In genomic region chr2:196367633-196368032, GRCh38 we compare ENCODE assay signal across 39 cellular contexts.
"Had no signal": no experiment of that assay in that cellular context is flagged by ENCODE, and none has a peak within 500 bp of the region (broad histone marks: within the 10 kb centered on the region; RNA-seq: fewer than 3 reads in every experiment).

No MANE protein-coding gene starts in this region.

- H3K27ac ChIP-seq: adrenal gland, ascending aorta, body of pancreas, brain microvascular endothelial cell, breast epithelium, cardiac muscle cell had no signal

- H3K27me3 Mint-ChIP-seq: activated naive CD4-positive, alpha-beta T cell treated with anti-CD3 and anti-CD28 coated beads, Interleukin-2, amount 50 U/mL, for 24 hours; activated naive CD8-positive, alpha-beta T cell; activated naive CD8-positive, alpha-beta T cell treated with anti-CD3 and anti-CD28 coated beads, Interleukin-2, amount 10 ng/mL, durations not matched to agents 7 days and 5 days; activated T-helper 17 cell treated with anti-CD3 and anti-CD28 coated beads, Interleukin-2, amount 50 U/mL, for 72 hours had no signal

- H3K36me3 Mint-ChIP-seq: activated naive CD4-positive, alpha-beta T cell treated with anti-CD3 and anti-CD28 coated beads, Interleukin-2, amount 10 ng/mL, durations not matched to agents 7 days and 5 days had no signal

- H3K27me3 ChIP-seq: adrenal gland, ascending aorta, body of pancreas, brain microvascular endothelial cell, breast epithelium, cardiac muscle cell had no signal

- H3K4me3 Mint-ChIP-seq: activated naive CD4-positive, alpha-beta T cell treated with anti-CD3 and anti-CD28 coated beads for 36 hours; activated naive CD4-positive, alpha-beta T cell treated with anti-CD3 and anti-CD28 coated beads, Interleukin-2, amount 10 ng/mL, durations not matched to agents 7 days and 5 days; activated naive CD4-positive, alpha-beta T cell treated with anti-CD3 and anti-CD28 coated beads, Interleukin-2, amount 50 U/mL, for 24 hours; activated naive CD8-positive, alpha-beta T cell; activated naive CD8-positive, alpha-beta T cell treated with anti-CD3 and anti-CD28 coated beads for 36 hours; activated naive CD8-positive, alpha-beta T cell treated with anti-CD3 and anti-CD28 coated beads, Interleukin-2, amount 10 ng/mL, durations not matched to agents 7 days and 5 days; activated naive CD8-positive, alpha-beta T cell treated with anti-CD3 and anti-CD28 coated beads, Interleukin-2, amount 50 U/mL, for 24 hours; activated T-cell treated with anti-CD3 and anti-CD28 coated beads, Interleukin-2, amount 50 U/mL, for 4 hours; activated T-cell treated with anti-CD3 and anti-CD28 coated beads, Interleukin-2, amount 50 U/mL, for 72 hours; activated T-helper 1 cell treated with anti-CD3 and anti-CD28 coated beads, Interleukin-12 subunit alpha, Interleukin-12 subunit beta, Interleukin-2, Interleukin-4 antibody, amounts not matched to agents 30 ng/mL and 10 ng/mL and 1 ng/mL, durations not matched to agents 14 hours and 24 hours and 36 hours; activated T-helper 17 cell treated with anti-CD3 and anti-CD28 coated beads, Interleukin-2, amount 50 U/mL, for 72 hours; brain; central memory CD8-positive, alpha-beta T cell had no signal

- H3K4me3 ChIP-seq: adrenal gland, ascending aorta, body of pancreas, breast epithelium, cardiac muscle cell had no signal

- FAIRE-seq: astrocyte, bronchial epithelial cell, colon had no signal

- H3K4me1 Mint-ChIP-seq: activated naive CD4-positive, alpha-beta T cell treated with anti-CD3 and anti-CD28 coated beads, Interleukin-2, amount 50 U/mL, for 24 hours; brain; central memory CD8-positive, alpha-beta T cell had no signal

- ATAC-seq: activated naive CD4-positive, alpha-beta T cell treated with anti-CD3 and anti-CD28 coated beads, Interleukin-2, amount 50 U/mL, for 72 hours; activated naive CD8-positive, alpha-beta T cell treated with anti-CD3 and anti-CD28 coated beads, Interleukin-2, amount 50 U/mL, for 24 hours; activated T-cell treated with anti-CD3 and anti-CD28 coated beads, Interleukin-2, amount 50 U/mL, for 4 hours; activated T-cell treated with anti-CD3 and anti-CD28 coated beads, Interleukin-2, amount 50 U/mL, for 72 hours; activated T-helper 17 cell treated with anti-CD3 and anti-CD28 coated beads, Interleukin-2, amount 50 U/mL, for 72 hours; body of pancreas had no signal

- H3K4me1 ChIP-seq: ascending aorta, body of pancreas, breast epithelium had no signal

- H3K36me3 ChIP-seq: adrenal gland, ascending aorta, brain microvascular endothelial cell, breast epithelium, cardiac muscle cell had no signal

- DNase-seq: activated effector memory CD4-positive, alpha-beta T cell treated with anti-CD3 and anti-CD28 coated beads, Interleukin-2, amount 50 U/mL, for 16 hours; activated effector memory CD4-positive, alpha-beta T cell treated with Interleukin-2 at 50 U/mL for 16 hours; activated gamma-delta T cell; activated gamma-delta T cell treated with Interleukin-2 at 50 U/mL for 16 hours; activated naive CD4-positive, alpha-beta T cell; activated naive CD4-positive, alpha-beta T cell treated with anti-CD3 and anti-CD28 coated beads for 36 hours; activated naive CD4-positive, alpha-beta T cell treated with anti-CD3 and anti-CD28 coated beads, Interleukin-2, amount 10 ng/mL, durations not matched to agents 7 days and 5 days; activated naive CD4-positive, alpha-beta T cell treated with anti-CD3 and anti-CD28 coated beads, Interleukin-2, amount 50 U/mL, for 16 hours; activated naive CD4-positive, alpha-beta T cell treated with Interleukin-2 at 50 U/mL for 16 hours; activated naive CD8-positive, alpha-beta T cell treated with anti-CD3 and anti-CD28 coated beads for 36 hours; activated naive CD8-positive, alpha-beta T cell treated with anti-CD3 and anti-CD28 coated beads, Interleukin-2, amount 10 ng/mL, durations not matched to agents 7 days and 5 days; activated naive CD8-positive, alpha-beta T cell treated with anti-CD3 and anti-CD28 coated beads, Interleukin-2, amount 50 U/mL, for 24 hours; activated T-cell treated with anti-CD3 and anti-CD28 coated beads, Interleukin-2, amount 50 U/mL, for 4 hours; activated T-cell treated with anti-CD3 and anti-CD28 coated beads, Interleukin-2, amount 50 U/mL, for 48 hours; activated T-cell treated with anti-CD3 and anti-CD28 coated beads, Interleukin-2, amount 50 U/mL, for 72 hours; adrenal gland; amniotic stem cell; amygdala; anterior cingulate cortex; aorta; body of pancreas; brain microvascular endothelial cell; caudate nucleus; central memory CD4-positive, alpha-beta T cell; cerebellar nuclear complex had no signal

- H3K9me3 ChIP-seq: body of pancreas, breast epithelium had no signal

- H3K27ac Mint-ChIP-seq: activated naive CD4-positive, alpha-beta T cell treated with anti-CD3 and anti-CD28 coated beads for 36 hours; activated naive CD4-positive, alpha-beta T cell treated with anti-CD3 and anti-CD28 coated beads, Interleukin-2, amount 10 ng/mL, durations not matched to agents 7 days and 5 days; activated naive CD4-positive, alpha-beta T cell treated with anti-CD3 and anti-CD28 coated beads, Interleukin-2, amount 50 U/mL, for 24 hours; activated naive CD4-positive, alpha-beta T cell treated with anti-CD3 and anti-CD28 coated beads, Interleukin-2, amount 50 U/mL, for 72 hours; activated naive CD8-positive, alpha-beta T cell; activated naive CD8-positive, alpha-beta T cell treated with anti-CD3 and anti-CD28 coated beads for 36 hours; activated naive CD8-positive, alpha-beta T cell treated with anti-CD3 and anti-CD28 coated beads, Interleukin-2, amount 10 ng/mL, durations not matched to agents 7 days and 5 days; activated naive CD8-positive, alpha-beta T cell treated with anti-CD3 and anti-CD28 coated beads, Interleukin-2, amount 50 U/mL, for 24 hours; activated T-cell treated with anti-CD3 and anti-CD28 coated beads, Interleukin-2, amount 50 U/mL, for 72 hours; activated T-helper 1 cell treated with anti-CD3 and anti-CD28 coated beads, Interleukin-12 subunit alpha, Interleukin-12 subunit beta, Interleukin-2, Interleukin-4 antibody, amounts not matched to agents 30 ng/mL and 10 ng/mL and 1 ng/mL, durations not matched to agents 14 hours and 24 hours and 36 hours; activated T-helper 17 cell treated with anti-CD3 and anti-CD28 coated beads, Interleukin-2, amount 50 U/mL, for 72 hours; activated T-helper 2 cell treated with anti-CD3 and anti-CD28 coated beads, Interferon-gamma antibody, Interleukin-2, Interleukin-4, amounts not matched to agents 10 μg/mL and 5 μg/mL and 100 μg/mL, durations not matched to agents 14 hours and 24 hours and 36 hours; brain had no signal
